ENCODE assay signal across 29 cellular contexts in the genomic region with DNA sequence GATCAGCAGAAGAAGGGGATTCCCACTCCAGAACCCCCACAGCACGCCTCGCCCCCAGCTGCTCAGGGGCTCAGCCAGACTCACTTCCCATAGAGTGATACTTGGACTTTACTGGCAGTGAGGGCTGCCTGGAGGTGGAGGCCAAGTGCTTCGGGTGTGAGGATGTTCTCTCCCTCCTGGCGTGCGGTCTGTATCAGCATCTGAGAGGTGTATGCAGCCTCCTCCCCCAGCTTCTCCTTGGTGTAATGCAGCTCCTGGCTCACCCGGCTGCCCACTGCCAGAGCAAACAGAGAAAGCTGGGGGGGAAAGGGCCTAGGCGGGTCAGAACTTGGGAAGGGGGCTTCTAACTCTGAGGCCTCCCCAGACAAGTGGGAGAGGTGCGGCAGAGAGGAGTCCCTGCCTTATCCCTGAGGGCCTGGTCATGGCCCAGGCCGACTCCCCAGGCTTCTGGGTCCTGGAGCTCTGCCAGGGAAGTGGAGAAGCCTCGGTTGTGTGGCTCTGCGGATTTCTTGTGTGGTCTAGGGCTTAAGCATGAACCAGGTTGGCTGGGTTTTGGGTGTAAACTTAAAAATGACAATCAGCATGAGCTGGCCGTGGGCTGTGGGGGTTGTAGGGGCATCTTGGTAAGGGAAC. TPM values are rescaled to one million over a fixed set of nuclear protein-coding genes. Genes with fewer than 3 reads are reported as not detected.
A peak's percentile ranks its signal among the peaks of the same experiment; 100 is the strongest.
DNase-seq lines count a peak whose midpoint lies in the region; ATAC-seq and TF ChIP-seq lines count a peak whose summit lies in the region.
"Had no signal": no experiment of that assay in that cellular context is flagged by ENCODE, and none has a peak within 500 bp of the region (broad histone marks: within the 10 kb centered on the region; RNA-seq: fewer than 3 reads in every experiment).

No MANE protein-coding gene starts in this region.

- H3K9ac ChIP-seq in endodermal cell (ENCODE audit: extremely low read depth, low read length, poor library complexity, severe bottlenecking): no peak overlapping the region

- no peaks in the 10 kb centered on the region for H3K27me3 ChIP-seq in endodermal cell (ENCODE audit: control insufficient read depth, insufficient read depth, low read length, poor library complexity, severe bottlenecking)
- no peaks in the 10 kb centered on the region for H3K27me3 ChIP-seq in spleen (replicated peaks in 1 of 7)
- H3K27me3 ChIP-seq: brain microvascular endothelial cell had no signal

- H3K36me3 ChIP-seq in endodermal cell (ENCODE audit: control insufficient read depth, insufficient read depth, low read length) (no peaks in the 10 kb centered on the region), spleen (no peaks in the 10 kb centered on the region)
- H3K36me3 ChIP-seq: brain microvascular endothelial cell, thoracic aorta, WERI-Rb-1 had no signal

- intact Hi-C loops in spleen (cut with DNase I; ENCODE audit: low total_unique reads) (no loop called here), CD14-positive monocyte (cut with micrococcal nuclease) (loop anchor here in 1 of 2 donors (5.0 kb wide), 1 partner anchor 35 kb away; no protein-coding TSS in a partner anchor)

- no peaks in the 10 kb centered on the region for H3K4me1 ChIP-seq in endodermal cell (ENCODE audit: control insufficient read depth, insufficient read depth, low read length)
- peaks cover 0 to 84% (median 32%) of the 10 kb centered on the region in 6 donors for H3K4me1 ChIP-seq in spleen

- ATAC-seq in GM18502 (IDR thresholded peaks at IDR 0.05; ENCODE audit: poor library complexity, unreplicated experiment): no peak
- no peak for ATAC-seq in HG03342 (IDR thresholded peaks at IDR 0.05; ENCODE audit: unreplicated experiment)
- ATAC-seq: Right ventricle myocardium inferior; stimulated activated naive CD8-positive, alpha-beta T cell treated with anti-CD3 and anti-CD28 coated beads, Interleukin-15, Interleukin-2, amounts not matched to agents 100 U/mL and 50 U/mL, for 24 hours had no signal

- H3K9me3 Mint-ChIP-seq in endodermal cell (no peaks in the 10 kb centered on the region), CD14-positive monocyte (no peaks in the 10 kb centered on the region)
- H3K9me3 Mint-ChIP-seq: activated naive CD4-positive, alpha-beta T cell treated with anti-CD3 and anti-CD28 coated beads, Interleukin-2, amount 10 ng/mL, durations not matched to agents 7 days and 5 days; IgD-negative memory B cell; neural crest cell had no signal

- no peak for TF ChIP-seq CTCF in endodermal cell (conservative IDR thresholded peaks at IDR 0.05)
- TF ChIP-seq CTCF in spleen (IDR thresholded peaks at IDR 0.05 in 8 of 11, conservative IDR thresholded peaks at IDR 0.05 in 3 of 11): no peak
- no peak for TF ChIP-seq CTCF in CD14-positive monocyte (IDR thresholded peaks at IDR 0.05)

- H3K27ac Mint-ChIP-seq in endodermal cell (no peak overlapping the region), CD14-positive monocyte (peak overlapping the region in 2 of 7 donors; percentile 32 to 54)
- H3K27ac Mint-ChIP-seq: activated naive CD4-positive, alpha-beta T cell treated with anti-CD3 and anti-CD28 coated beads, Interleukin-2, amount 10 ng/mL, durations not matched to agents 7 days and 5 days; HFFc6 had no signal

- WGBS in endodermal cell (ENCODE audit: insufficient coverage in 1 of 2, insufficient read length in 1 of 2), 2 experiments: 85 to 86% methylated on average over 4 to 12 of the region's 12 CpGs
- WGBS in spleen, 5 donors: 62 to 80% (median 70%) methylated on average over 12 of the region's 12 CpGs

- H3K4me3 Mint-ChIP-seq in endodermal cell (no peak overlapping the region), CD14-positive monocyte (peak overlapping the region in 1 of 2 donors; percentile 45)
- H3K4me3 Mint-ChIP-seq: activated naive CD4-positive, alpha-beta T cell treated with anti-CD3 and anti-CD28 coated beads, Interleukin-2, amount 10 ng/mL, durations not matched to agents 7 days and 5 days; HFFc6; neural crest cell had no signal

- TF ChIP-seq POLR2A in spleen (IDR thresholded peaks at IDR 0.05): no peak

- peak; percentile 12 for DNase-seq in NCI-H345 (lab: John Stamatoyannopoulos, UW)
- no peak for DNase-seq in NCI-H345 treated with DMSO at 0.1 percent for 48 hours (lab: John Stamatoyannopoulos, UW; ENCODE audit: unreplicated experiment)
- DNase-seq in MV-4-11 (lab: John Stamatoyannopoulos, UW): peak; percentile 11
- DNase-seq in endodermal cell: peak; percentile 61
- DNase-seq in spleen: peak; percentile 56
- no peak for DNase-seq in CD14-positive monocyte (ENCODE audit: low spot score)
- DNase-seq: 8988T; activated CD4-positive, alpha-beta T cell treated with anti-CD3 and anti-CD28 coated beads, Interleukin-2, amount 50 U/mL, for 1 hour; activated CD8-positive, alpha-beta memory T cell treated with anti-CD3 and anti-CD28 coated beads, Interleukin-2, amount 50 U/mL, for 4 hours; activated naive CD4-positive, alpha-beta T cell treated with anti-CD3 and anti-CD28 coated beads, Interleukin-2, amount 10 ng/mL, durations not matched to agents 7 days and 5 days; brain microvascular endothelial cell; GF-D8; HFFc6; left cardiac atrium; NCI-H1092; NCI-H1694 treated with DMSO at 0.1 percent for 48 hours; NK-92 treated with Interleukin-12 subunit alpha and Interleukin-12 subunit beta, amount 100 ng/mL, for 24 hours; PC-9; stimulated activated naive CD8-positive, alpha-beta T cell treated with anti-CD3 and anti-CD28 coated beads, Interleukin-15, Interleukin-2, amounts not matched to agents 100 U/mL and 50 U/mL, for 24 hours; T-helper 9 cell; WERI-Rb-1 had no signal

- no peak overlapping the region for H3K4me3 ChIP-seq in endodermal cell (ENCODE audit: low read length)
- no peak overlapping the region for H3K4me3 ChIP-seq in spleen
- H3K4me3 ChIP-seq: PC-9, thoracic aorta had no signal

- H3K36me3 Mint-ChIP-seq in endodermal cell (ENCODE audit: low read depth): no peaks in the 10 kb centered on the region
- H3K36me3 Mint-ChIP-seq in CD14-positive monocyte: peaks cover 0 to 3% of the 10 kb centered on the region in 2 donors
- H3K36me3 Mint-ChIP-seq: activated naive CD4-positive, alpha-beta T cell treated with anti-CD3 and anti-CD28 coated beads, Interleukin-2, amount 10 ng/mL, durations not matched to agents 7 days and 5 days; IgD-negative memory B cell had no signal

- H3K27ac ChIP-seq in endodermal cell (ENCODE audit: low read depth, low read length) (no peak overlapping the region), spleen (no peak overlapping the region)
- H3K27ac ChIP-seq: brain microvascular endothelial cell, epithelial cell of prostate, PC-9, thoracic aorta, WERI-Rb-1 had no signal

- no peaks in the 10 kb centered on the region for H3K27me3 Mint-ChIP-seq in endodermal cell (ENCODE audit: insufficient read depth)
- peaks cover 1 to 6% (median 2%) of the 10 kb centered on the region in 3 donors for H3K27me3 Mint-ChIP-seq in CD14-positive monocyte (ENCODE audit: low read depth in 3 of 3)
- H3K27me3 Mint-ChIP-seq: activated naive CD4-positive, alpha-beta T cell treated with anti-CD3 and anti-CD28 coated beads, Interleukin-2, amount 10 ng/mL, durations not matched to agents 7 days and 5 days; IgD-negative memory B cell had no signal

- H3K4me1 Mint-ChIP-seq in endodermal cell (peaks cover 14% of the 10 kb centered on the region), CD14-positive monocyte (peaks cover 50% of the 10 kb centered on the region)

- H3K9me3 ChIP-seq in endodermal cell (ENCODE audit: control insufficient read depth, low read length) (no peaks in the 10 kb centered on the region), spleen (no peaks in the 10 kb centered on the region)
- H3K9me3 ChIP-seq: thoracic aorta had no signal

RNA-seq across cellular contexts. Expression of gene PTCH2, which starts 10.9 kb away (rescaled TPM):
- total RNA-seq in endodermal cell: 1 to 10 TPM; 1.5 to 1.6 TPM
- 5.8 TPM for polyA plus RNA-seq in endodermal cell (2013, experiment 1 of 2)
- 9.9 TPM for polyA plus RNA-seq in endodermal cell (2013, experiment 2 of 2)
- total RNA-seq in spleen: 1 to 10 TPM; 1.0 to 1.5 (median 1.2) TPM
- 1 to 10 TPM in 2 of 3 donors, under 1 TPM in 1; 0.56 to 1.6 (median 1.3) TPM for polyA plus RNA-seq in spleen
- under 1 TPM; 0.18 to 0.22 TPM for polyA plus RNA-seq in CD14-positive monocyte

RNA-seq across cellular contexts. Expression of gene BTBD19, which starts 23.9 kb away (rescaled TPM):
- total RNA-seq in endodermal cell: 1 to 10 TPM; 7.4 to 7.9 TPM
- polyA plus RNA-seq in endodermal cell (2013, experiment 1 of 2): 3.2 TPM
- polyA plus RNA-seq in endodermal cell (2013, experiment 2 of 2): 3.9 TPM
- 10 to 100 TPM in 1 of 7 donors, 1 to 10 TPM in 6; 2.8 to 11.9 (median 7.3) TPM for total RNA-seq in spleen
- polyA plus RNA-seq in spleen: 1 to 10 TPM in 2 of 3 donors, under 1 TPM in 1; 0.73 to 5.5 (median 1.1) TPM
- polyA plus RNA-seq in CD14-positive monocyte: under 1 TPM; 0.10 to 0.73 TPM
- polyA plus RNA-seq: IgD-negative memory B cell had no signal

RNA-seq across cellular contexts. Expression of gene DYNLT4, which starts 25.0 kb away (rescaled TPM):
- total RNA-seq in endodermal cell: under 1 TPM in 1 of 2 donors, not detected in 1; 0.64 TPM
- polyA plus RNA-seq in endodermal cell (2013, experiment 1 of 2): not detected
- polyA plus RNA-seq in endodermal cell (2013, experiment 2 of 2): not detected
- total RNA-seq in spleen: 1 to 10 TPM in 2 of 7 donors, under 1 TPM in 2, not detected in 3; 0.82 to 2.1 (median 1.1) TPM
- under 1 TPM; 0.15 to 0.58 (median 0.22) TPM for polyA plus RNA-seq in spleen
- 1 to 10 TPM; 2.2 to 2.8 TPM for polyA plus RNA-seq in CD14-positive monocyte
- total RNA-seq: chondrocyte, neural crest cell, thoracic aorta had no signal
- polyA plus RNA-seq: IgD-negative memory B cell had no signal

RNA-seq across cellular contexts. Expression of gene PLK3, which starts 32.0 kb away (rescaled TPM):
- total RNA-seq in endodermal cell: 1 to 10 TPM; 3.3 to 9.0 TPM
- polyA plus RNA-seq in endodermal cell (2013, experiment 1 of 2): 27.1 TPM
- 21.7 TPM for polyA plus RNA-seq in endodermal cell (2013, experiment 2 of 2)
- total RNA-seq in spleen: 10 to 100 TPM; 22.0 to 51.7 (median 33.1) TPM
- polyA plus RNA-seq in spleen: 10 to 100 TPM; 14.7 to 24.6 (median 24.3) TPM
- polyA plus RNA-seq in CD14-positive monocyte: 10 to 100 TPM; 15.8 to 28.1 TPM

RNA-seq across cellular contexts. Expression of gene BEST4, which starts 44.2 kb away (rescaled TPM):
- 1 to 10 TPM; 1.6 to 2.3 TPM for total RNA-seq in endodermal cell
- polyA plus RNA-seq in endodermal cell (2013, experiment 1 of 2): 0.89 TPM
- polyA plus RNA-seq in endodermal cell (2013, experiment 2 of 2): 0.99 TPM
- total RNA-seq in spleen: under 1 TPM in 4 of 7 donors, not detected in 3; 0.16 to 0.61 (median 0.30) TPM
- under 1 TPM; 0.32 to 0.89 (median 0.80) TPM for polyA plus RNA-seq in spleen
- not detected for polyA plus RNA-seq in CD14-positive monocyte
- total RNA-seq: Right ventricle myocardium inferior had no signal

Comparison
In these comparisons a context has a peak if more than half of its experiments do, and no peak if none do; other contexts are left out.
1. DNase-seq: peak in NCI-H345 (single experiment), MV-4-11 (single experiment), endodermal cell (single experiment) and spleen (single experiment); none in NCI-H345 treated with DMSO at 0.1 percent for 48 hours (single experiment) and CD14-positive monocyte (single experiment).